In genomic region chr2:8462899-8463648, GRCh38 we compare ENCODE assay signal across 8 cellular contexts.
"Had no signal": no experiment of that assay in that cellular context is flagged by ENCODE, and none has a peak within 500 bp of the region (broad histone marks: within the 10 kb centered on the region; RNA-seq: fewer than 3 reads in every experiment).

No MANE protein-coding gene starts in this region.

- ATAC-seq: activated naive CD4-positive, alpha-beta T cell treated with anti-CD3 and anti-CD28 coated beads, Interleukin-2, amount 50 U/mL, for 72 hours; stimulated activated naive B cell treated with anti-CD40 and anti-IgM and Interleukin-4, amounts not matched to agents 10 μg/mL and 1 μg/mL and 100 μg/mL, for 72 hours had no signal

- H3K4me3 Mint-ChIP-seq: activated B cell treated with CpG ODN at 0.5 μM for 24 hours; activated CD4-positive, alpha-beta T cell treated with anti-CD3 and anti-CD28 coated beads, Interleukin-2, amount 10 ng/mL, durations not matched to agents 7 days and 5 days; stimulated activated naive B cell treated with anti-CD40 and anti-IgM and Interleukin-4, amounts not matched to agents 10 μg/mL and 1 μg/mL and 100 μg/mL, for 72 hours; type B pancreatic cell had no signal

- H3K27me3 Mint-ChIP-seq: activated CD4-positive, alpha-beta T cell treated with anti-CD3 and anti-CD28 coated beads, Interleukin-2, amount 10 ng/mL, durations not matched to agents 7 days and 5 days; type B pancreatic cell had no signal

- H3K36me3 Mint-ChIP-seq: activated naive CD4-positive, alpha-beta T cell treated with anti-CD3 and anti-CD28 coated beads, Interleukin-2, amount 50 U/mL, for 72 hours; type B pancreatic cell had no signal

- DNase-seq: activated B cell treated with CpG ODN at 0.5 μM for 24 hours; activated CD4-positive, alpha-beta T cell treated with anti-CD3 and anti-CD28 coated beads, Interleukin-2, amount 10 ng/mL, durations not matched to agents 7 days and 5 days; activated gamma-delta T cell; mesendoderm; SHP77; stimulated activated naive B cell treated with anti-CD40 and anti-IgM and Interleukin-4, amounts not matched to agents 10 μg/mL and 1 μg/mL and 100 μg/mL, for 72 hours had no signal

- H3K4me1 Mint-ChIP-seq: activated B cell treated with CpG ODN at 0.5 μM for 24 hours had no signal

- H3K27ac Mint-ChIP-seq: activated B cell treated with CpG ODN at 0.5 μM for 24 hours; activated CD4-positive, alpha-beta T cell treated with anti-CD3 and anti-CD28 coated beads, Interleukin-2, amount 10 ng/mL, durations not matched to agents 7 days and 5 days; type B pancreatic cell had no signal
